Comparison of ENCODE assay signal across 14 cellular contexts in genomic region chr7:55271069-55271468, GRCh38.
A peak's percentile ranks its signal among the peaks of the same experiment; 100 is the strongest.
DNase-seq lines count a peak whose midpoint lies in the region; ATAC-seq, FAIRE-seq and TF ChIP-seq lines count a peak whose summit lies in the region.
"Had no signal": no experiment of that assay in that cellular context is flagged by ENCODE, and none has a peak within 500 bp of the region (broad histone marks: within the 10 kb centered on the region; RNA-seq: fewer than 3 reads in every experiment).

No MANE protein-coding gene starts in this region.

- POLR2A ChIA-PET in A549 (lab: Yijun Ruan, JAX): interaction anchor here (1.0 kb wide), 1 partner anchor 512 kb away, joined by 3 read pairs; the partner anchor contains the start of gene SEC61G
- POLR2A ChIA-PET in RWPE1 (lab: Yijun Ruan, JAX; ENCODE audit: low non-redundant PET): no interaction called here

- TF ChIP-seq CTCF in A549 (IDR thresholded peaks at IDR 0.05): peak; percentile 36
- TF ChIP-seq CTCF in GM12874 (IDR thresholded peaks at IDR 0.05; ENCODE audit: insufficient read depth, low read depth, low read length): peak; percentile 18; the same call in 1 of the 2 replicates
- 0 out of 2 replicates have a peak, but pooled peaks have one; percentile 9 for TF ChIP-seq CTCF in RWPE1 (conservative IDR thresholded peaks at IDR 0.05; ENCODE audit: low read depth)
- peak; percentile 60 for TF ChIP-seq CTCF in fibroblast of pulmonary artery (IDR thresholded peaks at IDR 0.05; ENCODE audit: low read length, missing control alignments)

- no peak for TF ChIP-seq EP300 in A549 (IDR thresholded peaks at IDR 0.05)

- no peak overlapping the region for H3K27ac Mint-ChIP-seq in activated naive CD8-positive, alpha-beta T cell treated with anti-CD3 and anti-CD28 coated beads for 36 hours
- H3K27ac Mint-ChIP-seq: activated naive CD8-positive, alpha-beta T cell treated with anti-CD3 and anti-CD28 coated beads, Interleukin-2, amount 50 U/mL, for 24 hours; CD4-positive, alpha-beta T cell; stimulated activated memory B cell treated with anti-CD40 and anti-IgM and Interleukin-4, amounts not matched to agents 10 μg/mL and 1 μg/mL and 100 μg/mL, for 72 hours had no signal

- no peak overlapping the region for H3K4me3 Mint-ChIP-seq in activated naive CD8-positive, alpha-beta T cell treated with anti-CD3 and anti-CD28 coated beads for 36 hours
- H3K4me3 Mint-ChIP-seq: activated naive CD8-positive, alpha-beta T cell treated with anti-CD3 and anti-CD28 coated beads, Interleukin-2, amount 50 U/mL, for 24 hours; CD4-positive, alpha-beta T cell; stimulated activated memory B cell treated with anti-CD40 and anti-IgM and Interleukin-4, amounts not matched to agents 10 μg/mL and 1 μg/mL and 100 μg/mL, for 72 hours had no signal

- FAIRE-seq in A549 (lab: Jason Lieb, UNC): no peak
- FAIRE-seq: small intestine had no signal

- H3K4me3 ChIP-seq in A549 (no peak overlapping the region), fibroblast of pulmonary artery (replicated peaks; ENCODE audit: low read depth, low read length) (no peak overlapping the region)

- no peaks in the 10 kb centered on the region for H3K27me3 Mint-ChIP-seq in activated naive CD8-positive, alpha-beta T cell treated with anti-CD3 and anti-CD28 coated beads for 36 hours
- H3K27me3 Mint-ChIP-seq: activated naive CD8-positive, alpha-beta T cell treated with anti-CD3 and anti-CD28 coated beads, Interleukin-2, amount 50 U/mL, for 24 hours had no signal

- peaks cover 4% of the 10 kb centered on the region; the same call in 1 of the 3 replicates for H3K4me1 ChIP-seq in A549

- CTCF ChIA-PET in A549 (lab: Yijun Ruan, JAX): interaction anchor here (1.0 to 9.6 kb wide), 7 partner anchors 10 to 619 kb away, joined by 3 to 89 read pairs (median 9); no protein-coding TSS in a partner anchor
- CTCF ChIA-PET in RWPE1 (lab: Yijun Ruan, JAX): interaction anchor here (0.6 to 0.8 kb wide), 2 partner anchors 16 to 383 kb away, joined by 3 to 5 read pairs; no protein-coding TSS in a partner anchor

- DNase-seq in A549 (ENCODE audit: low read depth in 1 of 2, low spot score in 1 of 2): peak in 1 of 2 experiments; percentile 16
- no peak for DNase-seq in RWPE1 (ENCODE audit: low spot score)
- DNase-seq in fibroblast of pulmonary artery (ENCODE audit: low read depth): peak; percentile 40
- DNase-seq in activated naive CD8-positive, alpha-beta T cell treated with anti-CD3 and anti-CD28 coated beads for 36 hours: no peak
- no peak for DNase-seq in NCI-H2227 (lab: John Stamatoyannopoulos, UW; ENCODE audit: unreplicated experiment)
- DNase-seq: activated CD4-positive, alpha-beta T cell treated with anti-CD3 and anti-CD28 coated beads for 4 hours; activated naive CD8-positive, alpha-beta T cell treated with anti-CD3 and anti-CD28 coated beads, Interleukin-2, amount 50 U/mL, for 24 hours; CD4-positive, alpha-beta T cell; foreskin melanocyte; small intestine had no signal

- no peak overlapping the region for H3K4me2 ChIP-seq in A549

- H3K27ac ChIP-seq in A549 (no peak overlapping the region), RWPE1 (no peak overlapping the region)

- peak; percentile 35 to 68; a peak in 4 of 5 replicates for TF ChIP-seq RAD21 in A549 (conservative IDR thresholded peaks at IDR 0.05 in 1 of 2, IDR thresholded peaks at IDR 0.05 in 1 of 2)

- no peak for TF ChIP-seq POLR2A in A549 (IDR thresholded peaks at IDR 0.05; ENCODE audit: low read length)

- H3K9me3 ChIP-seq in A549: no peaks in the 10 kb centered on the region

- no peaks in the 10 kb centered on the region for H3K36me3 Mint-ChIP-seq in activated naive CD8-positive, alpha-beta T cell treated with anti-CD3 and anti-CD28 coated beads for 36 hours
- H3K36me3 Mint-ChIP-seq: stimulated activated memory B cell treated with anti-CD40 and anti-IgM and Interleukin-4, amounts not matched to agents 10 μg/mL and 1 μg/mL and 100 μg/mL, for 72 hours had no signal

- ATAC-seq in A549: peak in 1 of 2 experiments; percentile 63; a peak in 3 of 6 replicates
- ATAC-seq in HG03039 (IDR thresholded peaks at IDR 0.05; ENCODE audit: unreplicated experiment): no peak
- ATAC-seq in GM18502 (IDR thresholded peaks at IDR 0.05; ENCODE audit: poor library complexity, unreplicated experiment): no peak
- ATAC-seq: activated naive CD8-positive, alpha-beta T cell treated with anti-CD3 and anti-CD28 coated beads, Interleukin-2, amount 50 U/mL, for 24 hours; stimulated activated memory B cell treated with anti-CD40 and anti-IgM and Interleukin-4, amounts not matched to agents 10 μg/mL and 1 μg/mL and 100 μg/mL, for 72 hours had no signal

- WGBS in A549 (ENCODE audit: missing lambda C conversion rate): 17% methylated on average over 4 of the region's 4 CpGs

- no peaks in the 10 kb centered on the region for H3K9me3 Mint-ChIP-seq in activated naive CD8-positive, alpha-beta T cell treated with anti-CD3 and anti-CD28 coated beads for 36 hours
- H3K9me3 Mint-ChIP-seq: activated naive CD8-positive, alpha-beta T cell treated with anti-CD3 and anti-CD28 coated beads, Interleukin-2, amount 50 U/mL, for 24 hours; CD4-positive, alpha-beta T cell; stimulated activated memory B cell treated with anti-CD40 and anti-IgM and Interleukin-4, amounts not matched to agents 10 μg/mL and 1 μg/mL and 100 μg/mL, for 72 hours had no signal

- no peaks in the 10 kb centered on the region for H3K4me1 Mint-ChIP-seq in activated naive CD8-positive, alpha-beta T cell treated with anti-CD3 and anti-CD28 coated beads for 36 hours
- H3K4me1 Mint-ChIP-seq: activated naive CD8-positive, alpha-beta T cell treated with anti-CD3 and anti-CD28 coated beads, Interleukin-2, amount 50 U/mL, for 24 hours; stimulated activated memory B cell treated with anti-CD40 and anti-IgM and Interleukin-4, amounts not matched to agents 10 μg/mL and 1 μg/mL and 100 μg/mL, for 72 hours had no signal

TF ChIP-seq in A549, 52 proteins besides CTCF, POLR2A, EP300 and RAD21:
- TF ChIP-seq SMC3 (IDR thresholded peaks at IDR 0.05) (0 out of 3 replicates have a peak, but pooled peaks have one; percentile 15), HOXB5 (CRISPR knock-in tag; IDR thresholded peaks at IDR 0.05) (no peak), SREBF2 (IDR thresholded peaks at IDR 0.05) (no peak), HES2 (IDR thresholded peaks at IDR 0.05) (no peak)

Comparison
In these comparisons a context has a peak if more than half of its experiments do, and no peak if none do; other contexts are left out.
1. CTCF ChIP-seq: peak in every context shown above with its lines; median percentile 60 in fibroblast of pulmonary artery; 36 in A549; 18 in GM12874; 9 in RWPE1.